In genomic region chr15:90035835-90036220, GRCh38 we compare ENCODE assay signal across 10 cellular contexts. TPM values are rescaled to one million over a fixed set of nuclear protein-coding genes. Genes with fewer than 3 reads are reported as not detected.
DNase-seq lines count a peak whose midpoint lies in the region; ATAC-seq and TF ChIP-seq lines count a peak whose summit lies in the region.
"Had no signal": no experiment of that assay in that cellular context is flagged by ENCODE, and none has a peak within 500 bp of the region (broad histone marks: within the 10 kb centered on the region; RNA-seq: fewer than 3 reads in every experiment).

No MANE protein-coding gene starts in this region.

- H3K27me3 ChIP-seq in left lung (no peaks in the 10 kb centered on the region), stomach (no peaks in the 10 kb centered on the region)

- H3K9me3 ChIP-seq in left lung, result no peaks in the 10 kb centered on the region
- H3K9me3 ChIP-seq in stomach, result no peaks in the 10 kb centered on the region

- intact Hi-C loops in left lung (cut with DNase I) (no loop called here), stomach (cut with DNase I; ENCODE audit: low total_unique reads) (no loop called here)

- 67 to 74% (median 70%) methylated on average over 9 of the region's 9 CpGs for WGBS in stomach, 5 donors

- H3K27me3 Mint-ChIP-seq in T-helper 2 cell treated with Interferon-gamma antibody and Interleukin-4, amounts not matched to agents 5 μg/mL and 100 μg/mL, for 36 hours (ENCODE audit: low read depth), result no peaks in the 10 kb centered on the region
- no peaks in the 10 kb centered on the region for H3K27me3 Mint-ChIP-seq in activated CD8-positive, alpha-beta T cell treated with anti-CD3 and anti-CD28 coated beads, Interleukin-2, amount 10 ng/mL, durations not matched to agents 7 days and 5 days (ENCODE audit: low read depth)

- no peaks in the 10 kb centered on the region for H3K36me3 ChIP-seq in left lung
- no peaks in the 10 kb centered on the region for H3K36me3 ChIP-seq in stomach

- no peak for DNase-seq in T-helper 2 cell treated with Interferon-gamma antibody and Interleukin-4, amounts not matched to agents 5 μg/mL and 100 μg/mL, for 36 hours (ENCODE audit: low spot score)
- DNase-seq in T-helper 2 cell, result no peak
- no peak for DNase-seq in activated CD8-positive, alpha-beta T cell treated with anti-CD3 and anti-CD28 coated beads, Interleukin-2, amount 10 ng/mL, durations not matched to agents 7 days and 5 days
- DNase-seq in left lung, result peak; percentile 77 to 87
- DNase-seq in stomach, result no peak
- DNase-seq in DMS153 treated with DMSO at 0.1 percent for 48 hours (lab: John Stamatoyannopoulos, UW; ENCODE audit: unreplicated experiment), result no peak
- no peak for DNase-seq in NAMALWA (ENCODE audit: low spot score)
- DNase-seq: activated T-cell treated with anti-CD3 and anti-CD28 coated beads, Interleukin-2, amount 50 U/mL, for 1 hour; foreskin melanocyte had no signal

- peaks cover 66% of the 10 kb centered on the region for H3K4me1 Mint-ChIP-seq in T-helper 2 cell treated with Interferon-gamma antibody and Interleukin-4, amounts not matched to agents 5 μg/mL and 100 μg/mL, for 36 hours (ENCODE audit: low read depth)
- H3K4me1 Mint-ChIP-seq in activated CD8-positive, alpha-beta T cell treated with anti-CD3 and anti-CD28 coated beads, Interleukin-2, amount 10 ng/mL, durations not matched to agents 7 days and 5 days (ENCODE audit: low read depth), result peaks cover 93% of the 10 kb centered on the region

- ATAC-seq in activated CD8-positive, alpha-beta T cell treated with anti-CD3 and anti-CD28 coated beads, Interleukin-2, amount 10 ng/mL, durations not matched to agents 7 days and 5 days, result no peak
- ATAC-seq in left lung (peak; percentile 54), GM21619 (IDR thresholded peaks at IDR 0.05; ENCODE audit: unreplicated experiment) (no peak)

- H3K4me3 Mint-ChIP-seq in T-helper 2 cell treated with Interferon-gamma antibody and Interleukin-4, amounts not matched to agents 5 μg/mL and 100 μg/mL, for 36 hours, result peak overlapping the region; percentile 34
- H3K4me3 Mint-ChIP-seq in activated CD8-positive, alpha-beta T cell treated with anti-CD3 and anti-CD28 coated beads, Interleukin-2, amount 10 ng/mL, durations not matched to agents 7 days and 5 days, result no peak overlapping the region

- no peak overlapping the region for H3K4me3 ChIP-seq in left lung
- H3K4me3 ChIP-seq in stomach, result no peak overlapping the region

- no peaks in the 10 kb centered on the region for H3K9me3 Mint-ChIP-seq in T-helper 2 cell treated with Interferon-gamma antibody and Interleukin-4, amounts not matched to agents 5 μg/mL and 100 μg/mL, for 36 hours
- H3K9me3 Mint-ChIP-seq in activated CD8-positive, alpha-beta T cell treated with anti-CD3 and anti-CD28 coated beads, Interleukin-2, amount 10 ng/mL, durations not matched to agents 7 days and 5 days (ENCODE audit: insufficient read depth), result no peaks in the 10 kb centered on the region

- H3K27ac Mint-ChIP-seq in T-helper 2 cell treated with Interferon-gamma antibody and Interleukin-4, amounts not matched to agents 5 μg/mL and 100 μg/mL, for 36 hours, result peak overlapping the region; percentile 82
- peak overlapping the region; percentile 81 for H3K27ac Mint-ChIP-seq in activated CD8-positive, alpha-beta T cell treated with anti-CD3 and anti-CD28 coated beads, Interleukin-2, amount 10 ng/mL, durations not matched to agents 7 days and 5 days

- no peak for TF ChIP-seq POLR2A in stomach (IDR thresholded peaks at IDR 0.05)

- TF ChIP-seq EP300 in stomach (IDR thresholded peaks at IDR 0.05), result no peak

- H3K36me3 Mint-ChIP-seq in T-helper 2 cell treated with Interferon-gamma antibody and Interleukin-4, amounts not matched to agents 5 μg/mL and 100 μg/mL, for 36 hours (ENCODE audit: low read depth), result peaks cover 5% of the 10 kb centered on the region
- peaks cover 8% of the 10 kb centered on the region for H3K36me3 Mint-ChIP-seq in activated CD8-positive, alpha-beta T cell treated with anti-CD3 and anti-CD28 coated beads, Interleukin-2, amount 10 ng/mL, durations not matched to agents 7 days and 5 days (ENCODE audit: low read depth)

- POLR2A ChIA-PET in activated CD8-positive, alpha-beta T cell treated with anti-CD3 and anti-CD28 coated beads, Interleukin-2, amount 10 ng/mL, durations not matched to agents 7 days and 5 days (lab: Charles Lee), result no interaction called here

- TF ChIP-seq CTCF in left lung (IDR thresholded peaks at IDR 0.05) (no peak), stomach (IDR thresholded peaks at IDR 0.05) (no peak)

- CTCF ChIA-PET in activated CD8-positive, alpha-beta T cell treated with anti-CD3 and anti-CD28 coated beads, Interleukin-2, amount 10 ng/mL, durations not matched to agents 7 days and 5 days (lab: Charles Lee), result interaction anchor here (0.5 kb wide), 1 partner anchor 276 kb away, joined by 3 read pairs; no protein-coding TSS in a partner anchor

- peaks cover 52 to 99% of the 10 kb centered on the region in 2 donors for H3K4me1 ChIP-seq in left lung
- H3K4me1 ChIP-seq in stomach, result peaks cover 68 to 100% (median 82%) of the 10 kb centered on the region in 4 donors

- H3K27ac ChIP-seq in left lung (peak overlapping the region; percentile 88 to 92), stomach (peak overlapping the region; percentile 78 to 94 (median 88))

RNA-seq across cellular contexts. Expression of gene ZNF710, which starts 34.7 kb away (rescaled TPM):
- total RNA-seq in activated CD8-positive, alpha-beta T cell treated with anti-CD3 and anti-CD28 coated beads, Interleukin-2, amount 10 ng/mL, durations not matched to agents 7 days and 5 days, result 10 to 100 TPM; 22.7 to 24.9 TPM
- total RNA-seq in left lung, result 10 to 100 TPM; 46.2 to 53.7 TPM
- total RNA-seq in stomach, result 10 to 100 TPM in 4 of 5 donors, 1 to 10 TPM in 1; 7.9 to 35.3 (median 15.2) TPM
- 10 to 100 TPM; 15.6 to 21.1 (median 16.6) TPM for polyA plus RNA-seq in stomach

Comparison
In these comparisons a context has a peak if more than half of its experiments do, and no peak if none do; other contexts are left out.
1. DNase-seq: peak in left lung (2 of 2); none in T-helper 2 cell treated with Interferon-gamma antibody and Interleukin-4, amounts not matched to agents 5 μg/mL and 100 μg/mL, for 36 hours (single experiment), T-helper 2 cell (0 of 5), activated CD8-positive, alpha-beta T cell treated with anti-CD3 and anti-CD28 coated beads, Interleukin-2, amount 10 ng/mL, durations not matched to agents 7 days and 5 days (single experiment), stomach (single experiment), DMS153 treated with DMSO at 0.1 percent for 48 hours (single experiment) and NAMALWA (single experiment).